10 cellular contexts compared by ENCODE assay signal in the genomic region with DNA sequence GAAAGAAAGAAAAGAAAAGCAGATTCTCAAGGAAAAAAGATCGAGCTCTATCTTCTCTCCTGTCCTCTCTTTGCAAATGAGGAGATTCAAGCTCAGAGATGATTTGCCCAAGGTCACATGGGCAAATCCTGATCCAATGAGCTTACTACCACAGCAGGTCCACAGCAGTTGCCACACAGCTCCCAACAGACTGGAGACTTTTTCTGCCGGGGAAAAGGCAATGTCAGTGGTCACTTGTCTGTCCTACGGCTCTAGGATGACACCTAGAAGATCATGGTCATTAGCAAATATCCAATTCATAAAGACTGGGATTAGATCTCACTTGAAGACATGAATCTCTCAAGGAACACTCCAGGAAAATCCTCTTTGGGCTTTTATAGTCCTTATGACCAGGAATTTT. TPM values are rescaled to one million over a fixed set of nuclear protein-coding genes. Genes with fewer than 3 reads are reported as not detected.
A peak's percentile ranks its signal among the peaks of the same experiment; 100 is the strongest.
DNase-seq lines count a peak whose midpoint lies in the region; ATAC-seq and TF ChIP-seq lines count a peak whose summit lies in the region.
"Had no signal": no experiment of that assay in that cellular context is flagged by ENCODE, and none has a peak within 500 bp of the region (broad histone marks: within the 10 kb centered on the region; RNA-seq: fewer than 3 reads in every experiment).

No MANE protein-coding gene starts in this region.

- peaks cover 0 to 1% (median 0%) of the 10 kb centered on the region in 12 donors for H3K9me3 ChIP-seq in heart left ventricle
- no peaks in the 10 kb centered on the region for H3K9me3 ChIP-seq in muscle layer of colon (ENCODE audit: low read length)
- H3K9me3 ChIP-seq in upper lobe of right lung, result no peaks in the 10 kb centered on the region

- ATAC-seq in heart left ventricle (no peak), Right ventricle myocardium superior (ENCODE audit: poor library complexity) (no peak), upper lobe of right lung (no peak), HG03342 (IDR thresholded peaks at IDR 0.05; ENCODE audit: unreplicated experiment) (no peak)

- peak overlapping the region in 3 of 12 donors; percentile 62 to 66 (median 65) for H3K4me3 ChIP-seq in heart left ventricle
- peak overlapping the region in 1 of 2 donors; percentile 49 for H3K4me3 ChIP-seq in muscle layer of colon (ENCODE audit: low read depth in 1 of 2, low read length in 2 of 2)
- peak overlapping the region; percentile 50 for H3K4me3 ChIP-seq in upper lobe of right lung

- WGBS in heart left ventricle, 4 donors, result 74 to 88% (median 85%) methylated on average over 3 of the region's 3 CpGs

- intact Hi-C loops in heart left ventricle (cut with DNase I) (loop anchor here (5.0 to 10.0 kb wide), 9 partner anchors 60 to 460 kb away; a partner anchor contains a TSS), Right ventricle myocardium superior (cut with DNase I) (no loop called here), upper lobe of right lung (cut with DNase I) (no loop called here)

- DNase-seq in heart left ventricle (no peak), Right ventricle myocardium superior (no peak), anterior cingulate cortex (lab: John Stamatoyannopoulos, UW) (peak in 49 of 58 donors; percentile 14 to 90 (median 54)), upper lobe of right lung (no peak), UCSD-AML1 (lab: John Stamatoyannopoulos, UW; ENCODE audit: unreplicated experiment) (no peak)
- DNase-seq in NK-92 treated with Interleukin-12 subunit alpha and Interleukin-12 subunit beta, amount 100 ng/mL, for 24 hours (lab: John Stamatoyannopoulos, UW), result no peak
- DNase-seq: activated naive CD4-positive, alpha-beta T cell treated with anti-CD3 and anti-CD28 coated beads, Interleukin-2, amount 50 U/mL, for 16 hours; kidney had no signal

- peak overlapping the region; percentile 32 for H3K9ac ChIP-seq in muscle layer of colon (ENCODE audit: low read length)

- no peaks in the 10 kb centered on the region for H3K36me3 ChIP-seq in heart left ventricle
- H3K36me3 ChIP-seq in muscle layer of colon (ENCODE audit: insufficient read depth, low read length), result no peaks in the 10 kb centered on the region
- no peaks in the 10 kb centered on the region for H3K36me3 ChIP-seq in upper lobe of right lung

- no peaks in the 10 kb centered on the region for H3K27me3 ChIP-seq in heart left ventricle
- H3K27me3 ChIP-seq in muscle layer of colon (ENCODE audit: control insufficient read depth in 1 of 2, insufficient read depth in 2 of 2, low read length in 2 of 2), result no peaks in the 10 kb centered on the region
- H3K27me3 ChIP-seq in upper lobe of right lung, result no peaks in the 10 kb centered on the region

- H3K4me1 ChIP-seq in heart left ventricle (peaks cover 0 to 31% (median 22%) of the 10 kb centered on the region in 12 donors), muscle layer of colon (ENCODE audit: insufficient read depth, low read length) (peaks cover 39% of the 10 kb centered on the region), upper lobe of right lung (peaks cover 18% of the 10 kb centered on the region)

- TF ChIP-seq CTCF in heart left ventricle (IDR thresholded peaks at IDR 0.05) (no peak), upper lobe of right lung (IDR thresholded peaks at IDR 0.05) (no peak)

- H3K27ac ChIP-seq in heart left ventricle (peak overlapping the region in 8 of 12 donors; percentile 15 to 79 (median 64)), muscle layer of colon (ENCODE audit: low read depth, low read length) (peak overlapping the region; percentile 83), upper lobe of right lung (no peak overlapping the region)

- TF ChIP-seq POLR2A in heart left ventricle (IDR thresholded peaks at IDR 0.05), result no peak

RNA-seq across cellular contexts. Expression of a gene that starts 58.8 kb away (rescaled TPM):
- total RNA-seq in heart left ventricle (10 to 100 TPM; 54.5 to 76.1 (median 67.9) TPM), Right ventricle myocardium superior (60.3 TPM), upper lobe of right lung (41.5 TPM)
- 10 to 100 TPM; 20.3 to 38.6 TPM for polyA plus RNA-seq in heart left ventricle

Comparison
In these comparisons a context has a peak if more than half of its experiments do, and no peak if none do; other contexts are left out.
1. intact Hi-C loops: an anchor here in heart left ventricle (5.0 to 10.0 kb wide); none called in Right ventricle myocardium superior and upper lobe of right lung.
2. DNase-seq: peak in anterior cingulate cortex (49 of 58); none in heart left ventricle (0 of 5), Right ventricle myocardium superior (single experiment), upper lobe of right lung (single experiment), NK-92 treated with Interleukin-12 subunit alpha and Interleukin-12 subunit beta, amount 100 ng/mL, for 24 hours (single experiment) and UCSD-AML1 (single experiment).